In genomic region chr1:39178541-39179431, GRCh38 we compare ENCODE assay signal across 13 cellular contexts. TPM values are rescaled to one million over a fixed set of nuclear protein-coding genes. Genes with fewer than 3 reads are reported as not detected.
DNase-seq lines count a peak whose midpoint lies in the region; ATAC-seq and TF ChIP-seq lines count a peak whose summit lies in the region.
"Had no signal": no experiment of that assay in that cellular context is flagged by ENCODE, and none has a peak within 500 bp of the region (broad histone marks: within the 10 kb centered on the region; RNA-seq: fewer than 3 reads in every experiment).

No MANE protein-coding gene starts in this region.

- ATAC-seq in HG03196 (IDR thresholded peaks at IDR 0.05; ENCODE audit: unreplicated experiment) (no peak), HG03565 (IDR thresholded peaks at IDR 0.05; ENCODE audit: unreplicated experiment) (no peak)

- H3K4me3 ChIP-seq in subcutaneous abdominal adipose tissue (ENCODE audit: low read depth in 1 of 5, low read length in 5 of 5): no peak overlapping the region
- no peak overlapping the region for H3K4me3 ChIP-seq in ovary
- H3K4me3 ChIP-seq: SK-N-MC had no signal

- H3K27ac ChIP-seq in subcutaneous abdominal adipose tissue (ENCODE audit: low read depth, low read length) (peak overlapping the region; percentile 27), ovary (no peak overlapping the region)
- H3K27ac ChIP-seq: SK-N-MC had no signal

- WGBS in ovary, 3 donors: 19 to 34% (median 21%) methylated on average over 6 of the region's 6 CpGs

- no peak for TF ChIP-seq CTCF in ovary (IDR thresholded peaks at IDR 0.05)

- no peaks in the 10 kb centered on the region for H3K27me3 ChIP-seq in subcutaneous abdominal adipose tissue (ENCODE audit: control insufficient read depth in 5 of 5, insufficient read depth in 4 of 5, low read length in 5 of 5)
- H3K27me3 ChIP-seq in ovary: no peaks in the 10 kb centered on the region

- intact Hi-C loops in ovary (cut with DNase I): no loop called here

- H3K9me3 ChIP-seq in subcutaneous abdominal adipose tissue (ENCODE audit: control insufficient read depth in 5 of 5, low read length in 5 of 5) (no peaks in the 10 kb centered on the region), ovary (no peaks in the 10 kb centered on the region)

- TF ChIP-seq EP300 in ovary (IDR thresholded peaks at IDR 0.05): no peak

- no peak for TF ChIP-seq POLR2A in ovary (IDR thresholded peaks at IDR 0.05)

- DNase-seq in HT-29 (ENCODE audit: low spot score): peak; percentile 13
- peak; percentile 88 for DNase-seq in astrocyte of the hippocampus (ENCODE audit: low read depth, low spot score)
- peak; percentile 97 for DNase-seq in kidney glomerular epithelial cell (lab: John Stamatoyannopoulos, UW)
- DNase-seq in NCI-H1694 (lab: John Stamatoyannopoulos, UW): no peak
- DNase-seq in ovary: no peak
- DNase-seq: activated naive CD4-positive, alpha-beta T cell treated with anti-CD3 and anti-CD28 coated beads, Interleukin-2, amount 50 U/mL, for 16 hours; H7; hypothalamus; MM.1S had no signal

- H3K36me3 ChIP-seq in subcutaneous abdominal adipose tissue (ENCODE audit: control insufficient read depth in 5 of 5, insufficient read depth in 5 of 5, low read length in 5 of 5) (no peaks in the 10 kb centered on the region), ovary (no peaks in the 10 kb centered on the region)

- no peak overlapping the region for H3K9ac ChIP-seq in subcutaneous abdominal adipose tissue (ENCODE audit: low read length in 5 of 5)

- H3K4me1 ChIP-seq in subcutaneous abdominal adipose tissue (ENCODE audit: control insufficient read depth in 5 of 5, insufficient read depth in 5 of 5, low read length in 5 of 5) (peaks cover 2 to 35% (median 29%) of the 10 kb centered on the region in 5 donors), ovary (ENCODE audit: insufficient read depth) (peaks cover 10% of the 10 kb centered on the region)

RNA-seq across cellular contexts. Expression of gene MACF1, which starts 25.7 kb away (rescaled TPM):
- 77.4 and 79.5 TPM in 2 replicates for total RNA-seq in HT-29 (2014; rRNA removed; shearing (Covaris generic))
- 100 to 1,000 TPM; 212 to 331 (median 269) TPM for total RNA-seq in ovary
- polyA plus RNA-seq in ovary: 100 to 1,000 TPM in 1 of 2 donors, 10 to 100 TPM in 1; 93.6 to 198 TPM

Comparison
In these comparisons a context has a peak if more than half of its experiments do, and no peak if none do; other contexts are left out.
1. DNase-seq: peak in HT-29 (single experiment), astrocyte of the hippocampus (single experiment) and kidney glomerular epithelial cell (single experiment); none in NCI-H1694 (single experiment) and ovary (0 of 5).